Comparison of ENCODE assay signal across 1 cellular context in genomic region chr1:167856711-167857418, GRCh38.
TF ChIP-seq lines count a peak whose summit lies in the region.

No MANE protein-coding gene starts in this region.

TF ChIP-seq in GM23338, 12 proteins besides CTCF, POLR2A, EP300 and RAD21 (continued from another document):
- TF ChIP-seq REST (IDR thresholded peaks at IDR 0.05; ENCODE audit: unreplicated experiment), result no peak
